In the genomic region with DNA sequence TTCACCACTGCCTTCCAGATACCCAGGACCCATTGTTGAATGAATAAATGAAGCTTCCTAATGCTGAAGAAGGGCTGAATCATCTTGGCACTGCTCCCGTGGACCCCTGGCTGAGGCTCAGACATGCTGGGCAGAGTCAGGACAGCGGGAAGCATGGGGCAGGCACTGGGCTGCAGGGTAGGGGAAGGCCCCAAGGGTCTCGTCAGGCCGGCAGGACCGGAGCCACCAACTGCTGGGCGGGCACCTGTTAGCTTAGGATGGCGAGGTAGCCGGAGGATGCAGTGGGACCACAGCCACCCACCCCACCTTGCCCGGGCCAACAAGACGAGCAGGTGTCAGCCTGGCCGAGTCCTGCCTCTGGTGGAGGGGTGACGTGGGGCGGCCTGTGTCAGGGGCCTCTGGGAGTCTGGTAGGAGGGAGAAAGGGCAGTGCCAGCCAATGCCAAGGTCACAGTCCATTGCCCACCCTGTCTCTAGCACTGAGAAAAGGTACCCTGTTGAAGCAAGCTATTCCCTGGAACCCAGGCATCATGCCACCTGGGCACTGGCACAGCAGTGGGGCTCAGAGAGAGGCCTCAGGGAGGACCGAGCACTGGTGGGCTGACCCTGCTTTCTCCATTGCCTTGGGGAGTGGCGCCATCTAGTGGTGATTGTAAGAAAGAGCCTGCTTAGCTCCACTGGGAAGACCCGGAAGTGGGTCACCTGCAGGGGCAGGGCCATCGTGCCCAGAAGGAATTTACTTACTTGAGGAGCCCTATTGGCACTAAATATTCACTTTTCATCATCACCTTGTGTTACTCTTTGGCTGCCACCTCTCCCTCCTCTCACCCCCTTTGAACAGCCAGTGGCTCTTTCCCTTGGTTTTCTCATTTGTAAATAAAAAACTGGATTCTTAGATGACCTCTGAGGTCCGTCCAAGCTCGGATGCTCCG, we compare ENCODE assay signal across 1 cellular context.
TF ChIP-seq lines count a peak whose summit lies in the region.

No MANE protein-coding gene starts in this region.

TF ChIP-seq in GM12878, 131 proteins besides CTCF, POLR2A, EP300 and RAD21:
- TF ChIP-seq, protein P1, sequence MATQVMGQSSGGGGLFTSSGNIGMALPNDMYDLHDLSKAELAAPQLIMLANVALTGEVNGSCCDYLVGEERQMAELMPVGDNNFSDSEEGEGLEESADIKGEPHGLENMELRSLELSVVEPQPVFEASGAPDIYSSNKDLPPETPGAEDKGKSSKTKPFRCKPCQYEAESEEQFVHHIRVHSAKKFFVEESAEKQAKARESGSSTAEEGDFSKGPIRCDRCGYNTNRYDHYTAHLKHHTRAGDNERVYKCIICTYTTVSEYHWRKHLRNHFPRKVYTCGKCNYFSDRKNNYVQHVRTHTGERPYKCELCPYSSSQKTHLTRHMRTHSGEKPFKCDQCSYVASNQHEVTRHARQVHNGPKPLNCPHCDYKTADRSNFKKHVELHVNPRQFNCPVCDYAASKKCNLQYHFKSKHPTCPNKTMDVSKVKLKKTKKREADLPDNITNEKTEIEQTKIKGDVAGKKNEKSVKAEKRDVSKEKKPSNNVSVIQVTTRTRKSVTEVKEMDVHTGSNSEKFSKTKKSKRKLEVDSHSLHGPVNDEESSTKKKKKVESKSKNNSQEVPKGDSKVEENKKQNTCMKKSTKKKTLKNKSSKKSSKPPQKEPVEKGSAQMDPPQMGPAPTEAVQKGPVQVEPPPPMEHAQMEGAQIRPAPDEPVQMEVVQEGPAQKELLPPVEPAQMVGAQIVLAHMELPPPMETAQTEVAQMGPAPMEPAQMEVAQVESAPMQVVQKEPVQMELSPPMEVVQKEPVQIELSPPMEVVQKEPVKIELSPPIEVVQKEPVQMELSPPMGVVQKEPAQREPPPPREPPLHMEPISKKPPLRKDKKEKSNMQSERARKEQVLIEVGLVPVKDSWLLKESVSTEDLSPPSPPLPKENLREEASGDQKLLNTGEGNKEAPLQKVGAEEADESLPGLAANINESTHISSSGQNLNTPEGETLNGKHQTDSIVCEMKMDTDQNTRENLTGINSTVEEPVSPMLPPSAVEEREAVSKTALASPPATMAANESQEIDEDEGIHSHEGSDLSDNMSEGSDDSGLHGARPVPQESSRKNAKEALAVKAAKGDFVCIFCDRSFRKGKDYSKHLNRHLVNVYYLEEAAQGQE (IDR thresholded peaks at IDR 0.05; ENCODE audit: low read depth, low read length), result no peak
- TF ChIP-seq, protein P2, sequence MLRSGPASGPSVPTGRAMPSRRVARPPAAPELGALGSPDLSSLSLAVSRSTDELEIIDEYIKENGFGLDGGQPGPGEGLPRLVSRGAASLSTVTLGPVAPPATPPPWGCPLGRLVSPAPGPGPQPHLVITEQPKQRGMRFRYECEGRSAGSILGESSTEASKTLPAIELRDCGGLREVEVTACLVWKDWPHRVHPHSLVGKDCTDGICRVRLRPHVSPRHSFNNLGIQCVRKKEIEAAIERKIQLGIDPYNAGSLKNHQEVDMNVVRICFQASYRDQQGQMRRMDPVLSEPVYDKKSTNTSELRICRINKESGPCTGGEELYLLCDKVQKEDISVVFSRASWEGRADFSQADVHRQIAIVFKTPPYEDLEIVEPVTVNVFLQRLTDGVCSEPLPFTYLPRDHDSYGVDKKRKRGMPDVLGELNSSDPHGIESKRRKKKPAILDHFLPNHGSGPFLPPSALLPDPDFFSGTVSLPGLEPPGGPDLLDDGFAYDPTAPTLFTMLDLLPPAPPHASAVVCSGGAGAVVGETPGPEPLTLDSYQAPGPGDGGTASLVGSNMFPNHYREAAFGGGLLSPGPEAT (IDR thresholded peaks at IDR 0.05; ENCODE audit: low read depth), result 0 out of 2 replicates have a peak, but pooled peaks have one; percentile 17
- 0 out of 2 replicates have a peak, but pooled peaks have one; percentile 36 for TF ChIP-seq RAD51 (IDR thresholded peaks at IDR 0.05)
- TF ChIP-seq NBN (IDR thresholded peaks at IDR 0.05), result 0 out of 2 replicates have a peak, but pooled peaks have one; percentile 25
- TF ChIP-seq, protein P3, sequence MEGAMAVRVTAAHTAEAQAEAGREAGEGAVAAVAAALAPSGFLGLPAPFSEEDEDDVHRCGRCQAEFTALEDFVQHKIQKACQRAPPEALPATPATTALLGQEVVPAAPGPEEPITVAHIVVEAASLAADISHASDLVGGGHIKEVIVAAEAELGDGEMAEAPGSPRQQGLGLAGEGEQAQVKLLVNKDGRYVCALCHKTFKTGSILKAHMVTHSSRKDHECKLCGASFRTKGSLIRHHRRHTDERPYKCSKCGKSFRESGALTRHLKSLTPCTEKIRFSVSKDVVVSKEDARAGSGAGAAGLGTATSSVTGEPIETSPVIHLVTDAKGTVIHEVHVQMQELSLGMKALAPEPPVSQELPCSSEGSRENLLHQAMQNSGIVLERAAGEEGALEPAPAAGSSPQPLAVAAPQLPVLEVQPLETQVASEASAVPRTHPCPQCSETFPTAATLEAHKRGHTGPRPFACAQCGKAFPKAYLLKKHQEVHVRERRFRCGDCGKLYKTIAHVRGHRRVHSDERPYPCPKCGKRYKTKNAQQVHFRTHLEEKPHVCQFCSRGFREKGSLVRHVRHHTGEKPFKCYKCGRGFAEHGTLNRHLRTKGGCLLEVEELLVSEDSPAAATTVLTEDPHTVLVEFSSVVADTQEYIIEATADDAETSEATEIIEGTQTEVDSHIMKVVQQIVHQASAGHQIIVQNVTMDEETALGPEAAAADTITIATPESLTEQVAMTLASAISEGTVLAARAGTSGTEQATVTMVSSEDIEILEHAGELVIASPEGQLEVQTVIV (IDR thresholded peaks at IDR 0.05; ENCODE audit: borderline replicate concordance, partially characterized antibody), result peak; percentile 69
- peak; percentile 28; the same call in 1 of the 2 replicates for TF ChIP-seq PAX5 (IDR thresholded peaks at IDR 0.05; ENCODE audit: borderline replicate concordance, low read depth, low read length)
- peak; percentile 71; the same call in 1 of the 2 replicates for TF ChIP-seq RB1 (IDR thresholded peaks at IDR 0.05; ENCODE audit: borderline replicate concordance)
- TF ChIP-seq ZNF207 (IDR thresholded peaks at IDR 0.05; ENCODE audit: borderline replicate concordance), result no peak
- TF ChIP-seq, protein P4, sequence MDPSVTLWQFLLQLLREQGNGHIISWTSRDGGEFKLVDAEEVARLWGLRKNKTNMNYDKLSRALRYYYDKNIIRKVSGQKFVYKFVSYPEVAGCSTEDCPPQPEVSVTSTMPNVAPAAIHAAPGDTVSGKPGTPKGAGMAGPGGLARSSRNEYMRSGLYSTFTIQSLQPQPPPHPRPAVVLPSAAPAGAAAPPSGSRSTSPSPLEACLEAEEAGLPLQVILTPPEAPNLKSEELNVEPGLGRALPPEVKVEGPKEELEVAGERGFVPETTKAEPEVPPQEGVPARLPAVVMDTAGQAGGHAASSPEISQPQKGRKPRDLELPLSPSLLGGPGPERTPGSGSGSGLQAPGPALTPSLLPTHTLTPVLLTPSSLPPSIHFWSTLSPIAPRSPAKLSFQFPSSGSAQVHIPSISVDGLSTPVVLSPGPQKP (IDR thresholded peaks at IDR 0.05; ENCODE audit: low read depth, low read length), result peak; percentile 39; the same call in 1 of the 2 replicates
- TF ChIP-seq CEBPB (IDR thresholded peaks at IDR 0.05; ENCODE audit: borderline replicate concordance in 1 of 2, low read depth in 2 of 2, low read length in 2 of 2), result no peak
- 0 out of 2 replicates have a peak, but pooled peaks have one; percentile 37 for TF ChIP-seq NR2F1 (conservative IDR thresholded peaks at IDR 0.05)
- peak; percentile 70 for TF ChIP-seq SMC3 (IDR thresholded peaks at IDR 0.05; ENCODE audit: borderline replicate concordance, low read length)
- 0 out of 2 replicates have a peak, but pooled peaks have one; percentile 23 for TF ChIP-seq IRF4 (IDR thresholded peaks at IDR 0.05; ENCODE audit: low read depth, low read length)
- 0 out of 2 replicates have a peak, but pooled peaks have one; percentile 72 for TF ChIP-seq GATAD2B (conservative IDR thresholded peaks at IDR 0.05; ENCODE audit: low read depth)
- TF ChIP-seq YY1 (IDR thresholded peaks at IDR 0.05; ENCODE audit: low read depth, low read length), result peak; percentile 71; the same call in 1 of the 2 replicates
- peak; percentile 74 to 83 for TF ChIP-seq BHLHE40 (IDR thresholded peaks at IDR 0.05; ENCODE audit: borderline replicate concordance in 1 of 2, low read depth in 2 of 2, low read length in 1 of 2)
- 0 out of 2 replicates have a peak, but pooled peaks have one; percentile 31 for TF ChIP-seq IKZF1 (conservative IDR thresholded peaks at IDR 0.05)
- TF ChIP-seq, protein P5, sequence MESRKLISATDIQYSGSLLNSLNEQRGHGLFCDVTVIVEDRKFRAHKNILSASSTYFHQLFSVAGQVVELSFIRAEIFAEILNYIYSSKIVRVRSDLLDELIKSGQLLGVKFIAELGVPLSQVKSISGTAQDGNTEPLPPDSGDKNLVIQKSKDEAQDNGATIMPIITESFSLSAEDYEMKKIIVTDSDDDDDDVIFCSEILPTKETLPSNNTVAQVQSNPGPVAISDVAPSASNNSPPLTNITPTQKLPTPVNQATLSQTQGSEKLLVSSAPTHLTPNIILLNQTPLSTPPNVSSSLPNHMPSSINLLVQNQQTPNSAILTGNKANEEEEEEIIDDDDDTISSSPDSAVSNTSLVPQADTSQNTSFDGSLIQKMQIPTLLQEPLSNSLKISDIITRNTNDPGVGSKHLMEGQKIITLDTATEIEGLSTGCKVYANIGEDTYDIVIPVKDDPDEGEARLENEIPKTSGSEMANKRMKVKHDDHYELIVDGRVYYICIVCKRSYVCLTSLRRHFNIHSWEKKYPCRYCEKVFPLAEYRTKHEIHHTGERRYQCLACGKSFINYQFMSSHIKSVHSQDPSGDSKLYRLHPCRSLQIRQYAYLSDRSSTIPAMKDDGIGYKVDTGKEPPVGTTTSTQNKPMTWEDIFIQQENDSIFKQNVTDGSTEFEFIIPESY (IDR thresholded peaks at IDR 0.05), result no peak
